ENCODE assay signal across 1 cellular context in genomic region chr10:110636932-110637557, GRCh38.
TF ChIP-seq lines count a peak whose summit lies in the region.

No MANE protein-coding gene starts in this region.

TF ChIP-seq in GM23338, 12 proteins besides CTCF, POLR2A, EP300 and RAD21:
- no peak for TF ChIP-seq ZNF462 (CRISPR knock-in tag; IDR thresholded peaks at IDR 0.05)
- TF ChIP-seq ZNF114 (CRISPR knock-in tag; IDR thresholded peaks at IDR 0.05), result no peak
- no peak for TF ChIP-seq JUNB (IDR thresholded peaks at IDR 0.05; ENCODE audit: unreplicated experiment)
- no peak for TF ChIP-seq NANOG (IDR thresholded peaks at IDR 0.05; ENCODE audit: borderline replicate concordance)
- no peak for TF ChIP-seq STAT1 (IDR thresholded peaks at IDR 0.05; ENCODE audit: unreplicated experiment)
- TF ChIP-seq ETS1 (IDR thresholded peaks at IDR 0.05), result no peak
- TF ChIP-seq EZH2phosphoT487 (IDR thresholded peaks at IDR 0.05; ENCODE audit: unreplicated experiment), result no peak
- no peak for TF ChIP-seq POLR2AphosphoS5 (IDR thresholded peaks at IDR 0.05; ENCODE audit: low read depth)
- TF ChIP-seq EZH2 (IDR thresholded peaks at IDR 0.05; ENCODE audit: low read depth, unreplicated experiment), result no peak
- no peak for TF ChIP-seq REST (IDR thresholded peaks at IDR 0.05; ENCODE audit: unreplicated experiment)
- no peak for TF ChIP-seq CREB1 (CRISPR knock-in tag; IDR thresholded peaks at IDR 0.05; ENCODE audit: low read depth)
